In genomic region chr22:44737414-44738346, GRCh38 we compare ENCODE assay signal across 1 cellular context.
TF ChIP-seq lines count a peak whose summit lies in the region.

No MANE protein-coding gene starts in this region.

TF ChIP-seq in HCT116, 20 proteins besides CTCF, POLR2A, EP300 and RAD21:
- TF ChIP-seq, protein P1, sequence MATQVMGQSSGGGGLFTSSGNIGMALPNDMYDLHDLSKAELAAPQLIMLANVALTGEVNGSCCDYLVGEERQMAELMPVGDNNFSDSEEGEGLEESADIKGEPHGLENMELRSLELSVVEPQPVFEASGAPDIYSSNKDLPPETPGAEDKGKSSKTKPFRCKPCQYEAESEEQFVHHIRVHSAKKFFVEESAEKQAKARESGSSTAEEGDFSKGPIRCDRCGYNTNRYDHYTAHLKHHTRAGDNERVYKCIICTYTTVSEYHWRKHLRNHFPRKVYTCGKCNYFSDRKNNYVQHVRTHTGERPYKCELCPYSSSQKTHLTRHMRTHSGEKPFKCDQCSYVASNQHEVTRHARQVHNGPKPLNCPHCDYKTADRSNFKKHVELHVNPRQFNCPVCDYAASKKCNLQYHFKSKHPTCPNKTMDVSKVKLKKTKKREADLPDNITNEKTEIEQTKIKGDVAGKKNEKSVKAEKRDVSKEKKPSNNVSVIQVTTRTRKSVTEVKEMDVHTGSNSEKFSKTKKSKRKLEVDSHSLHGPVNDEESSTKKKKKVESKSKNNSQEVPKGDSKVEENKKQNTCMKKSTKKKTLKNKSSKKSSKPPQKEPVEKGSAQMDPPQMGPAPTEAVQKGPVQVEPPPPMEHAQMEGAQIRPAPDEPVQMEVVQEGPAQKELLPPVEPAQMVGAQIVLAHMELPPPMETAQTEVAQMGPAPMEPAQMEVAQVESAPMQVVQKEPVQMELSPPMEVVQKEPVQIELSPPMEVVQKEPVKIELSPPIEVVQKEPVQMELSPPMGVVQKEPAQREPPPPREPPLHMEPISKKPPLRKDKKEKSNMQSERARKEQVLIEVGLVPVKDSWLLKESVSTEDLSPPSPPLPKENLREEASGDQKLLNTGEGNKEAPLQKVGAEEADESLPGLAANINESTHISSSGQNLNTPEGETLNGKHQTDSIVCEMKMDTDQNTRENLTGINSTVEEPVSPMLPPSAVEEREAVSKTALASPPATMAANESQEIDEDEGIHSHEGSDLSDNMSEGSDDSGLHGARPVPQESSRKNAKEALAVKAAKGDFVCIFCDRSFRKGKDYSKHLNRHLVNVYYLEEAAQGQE (IDR thresholded peaks at IDR 0.05; ENCODE audit: low read depth), result no peak
TF ChIP-seq in HCT116: peak in this region for 0.
